In the genomic region with DNA sequence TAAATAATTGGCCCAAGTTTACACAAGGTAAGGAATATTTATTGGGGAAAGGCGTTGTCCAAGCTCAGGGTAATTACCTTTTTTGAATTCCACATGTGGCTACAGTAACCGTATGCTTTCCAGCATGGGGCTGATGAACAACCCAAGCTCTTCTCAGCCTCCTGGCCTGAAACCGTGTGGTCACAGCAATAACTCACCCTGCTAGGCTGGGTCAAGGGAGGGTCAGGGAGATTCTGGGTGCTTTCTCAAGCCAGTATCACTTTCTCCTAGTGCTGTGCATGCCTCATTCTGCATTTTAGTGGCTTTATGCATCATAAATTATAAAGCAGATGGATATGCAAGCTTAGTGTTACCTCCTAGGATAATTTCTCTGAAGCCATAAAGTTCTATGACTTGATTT, we compare ENCODE assay signal across 33 cellular contexts.
"Had no signal": no experiment of that assay in that cellular context is flagged by ENCODE, and none has a peak within 500 bp of the region (broad histone marks: within the 10 kb centered on the region; RNA-seq: fewer than 3 reads in every experiment).

No MANE protein-coding gene starts in this region.

- ATAC-seq: activated CD8-positive, alpha-beta memory T cell treated with anti-CD3 and anti-CD28 coated beads, Interleukin-2, amount 10 ng/mL, durations not matched to agents 7 days and 5 days; activated naive CD8-positive, alpha-beta T cell treated with anti-CD3 and anti-CD28 coated beads, Interleukin-2, amount 50 U/mL, for 24 hours had no signal

- DNase-seq: activated CD4-positive, alpha-beta memory T cell treated with anti-CD3 and anti-CD28 coated beads, Interleukin-2, amount 10 ng/mL, durations not matched to agents 7 days and 5 days; activated CD4-positive, alpha-beta T cell treated with anti-CD3 and anti-CD28 coated beads for 1 hour; activated CD4-positive, alpha-beta T cell treated with anti-CD3 and anti-CD28 coated beads for 48 hours; activated CD4-positive, CD25-positive, alpha-beta regulatory T cell; activated CD8-positive, alpha-beta memory T cell treated with anti-CD3 and anti-CD28 coated beads for 24 hours; activated CD8-positive, alpha-beta memory T cell treated with anti-CD3 and anti-CD28 coated beads, Interleukin-2, amount 10 ng/mL, durations not matched to agents 7 days and 5 days; activated CD8-positive, alpha-beta memory T cell treated with anti-CD3 and anti-CD28 coated beads, Interleukin-2, amount 50 U/mL, for 48 hours; activated effector memory CD4-positive, alpha-beta T cell treated with Interleukin-2 at 50 U/mL for 16 hours; activated naive CD4-positive, alpha-beta T cell treated with anti-CD3 and anti-CD28 coated beads, Interleukin-2, amount 10 ng/mL, durations not matched to agents 7 days and 5 days; activated naive CD8-positive, alpha-beta T cell treated with anti-CD3 and anti-CD28 coated beads, Interleukin-2, amount 50 U/mL, for 24 hours; activated T-cell treated with anti-CD3 and anti-CD28 coated beads, Interleukin-2, amount 50 U/mL, for 48 hours; aorta; brain microvascular endothelial cell; central memory CD4-positive, alpha-beta T cell; Kasumi-1; KG1; MG63; NCI-H1048; NCI-H1105 treated with DMSO at 0.1 percent for 48 hours; NCI-H1436; NCI-H187; NCI-H2029 treated with DMSO at 0.1 percent for 48 hours; NCI-H2107; NCI-H2171; NCI-H510A; NCI-H526; PC-9; Right ventricle myocardium superior; SW 1271; T-helper 1 cell; T-helper 2 cell; T-helper 9 cell; WERI-Rb-1 had no signal
